ENCODE assay signal across 24 cellular contexts in the genomic region with DNA sequence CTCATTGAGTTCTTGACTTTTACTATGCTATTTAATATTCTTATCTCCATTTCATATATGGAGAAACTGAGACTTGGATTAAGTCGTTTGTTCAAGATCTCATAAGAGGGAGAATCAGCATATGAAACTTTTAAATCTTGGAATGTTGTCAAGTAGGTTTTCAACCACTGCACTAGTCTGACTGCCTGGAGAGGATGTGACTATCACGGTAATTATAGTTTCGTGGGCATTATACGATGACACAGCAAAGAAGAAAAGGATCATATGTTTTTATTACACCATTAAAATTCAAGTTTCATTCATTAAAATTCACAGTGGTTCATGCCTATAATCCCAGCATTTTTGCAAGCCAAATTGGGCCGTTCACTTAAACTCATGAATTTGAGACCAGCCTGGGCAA.
"Had no signal": no experiment of that assay in that cellular context is flagged by ENCODE, and none has a peak within 500 bp of the region (broad histone marks: within the 10 kb centered on the region; RNA-seq: fewer than 3 reads in every experiment).

No MANE protein-coding gene starts in this region.

- H3K9ac ChIP-seq: neural progenitor cell, parathyroid adenoma had no signal

- ATAC-seq: effector memory CD8-positive, alpha-beta T cell; esophagus mucosa; heart left ventricle; naive thymus-derived CD8-positive, alpha-beta T cell; stimulated activated naive B cell treated with anti-CD40 and anti-IgM and Interleukin-4, amounts not matched to agents 10 μg/mL and 1 μg/mL and 100 μg/mL, for 72 hours; upper lobe of right lung had no signal

- H3K4me3 ChIP-seq: coronary artery, heart left ventricle, neural progenitor cell, right atrium auricular region, stomach, thyroid gland, upper lobe of right lung had no signal

- DNase-seq: activated CD4-positive, alpha-beta T cell treated with anti-CD3 and anti-CD28 coated beads for 4 hours; activated CD4-positive, alpha-beta T cell treated with anti-CD3 and anti-CD28 coated beads, Interleukin-2, amount 50 U/mL, for 4 hours; activated effector memory CD4-positive, alpha-beta T cell treated with Interleukin-2 at 50 U/mL for 16 hours; activated naive CD4-positive, alpha-beta T cell treated with Interleukin-2 at 50 U/mL for 16 hours; activated T-cell treated with anti-CD3 and anti-CD28 coated beads for 4 hours; anterior cingulate cortex; brain microvascular endothelial cell; effector memory CD8-positive, alpha-beta T cell; heart left ventricle; midbrain; naive thymus-derived CD8-positive, alpha-beta T cell; occipital lobe; stimulated activated CD4-positive, alpha-beta T cell treated with anti-CD3 and anti-CD28 coated beads, Interleukin-15, amount 100 ng/mL, for 24 hours; stimulated activated CD4-positive, alpha-beta T cell treated with anti-CD3 and anti-CD28 coated beads, Interleukin-2, amount 100 ng/mL, for 24 hours; stimulated activated naive B cell treated with anti-CD40 and anti-IgM and Interleukin-4, amounts not matched to agents 10 μg/mL and 1 μg/mL and 100 μg/mL, for 72 hours; stomach; thyroid gland; upper lobe of right lung had no signal

- H3K27me3 ChIP-seq: brain microvascular endothelial cell, heart left ventricle, neural progenitor cell, right atrium auricular region, stomach, thyroid gland, upper lobe of right lung had no signal

- H3K36me3 ChIP-seq: brain microvascular endothelial cell, heart left ventricle, neural progenitor cell, right atrium auricular region, stomach, thyroid gland, upper lobe of right lung had no signal

- H3K9me3 ChIP-seq: right atrium auricular region, thyroid gland, upper lobe of right lung had no signal

- H3K27ac ChIP-seq: brain microvascular endothelial cell, coronary artery, heart left ventricle, neural progenitor cell, parathyroid adenoma, right atrium auricular region, stomach, thyroid gland, upper lobe of right lung, VCaP had no signal

- H3K4me1 ChIP-seq: heart left ventricle, neural progenitor cell, parathyroid adenoma, right atrium auricular region, stomach, thyroid gland, upper lobe of right lung had no signal
